In the genomic region with DNA sequence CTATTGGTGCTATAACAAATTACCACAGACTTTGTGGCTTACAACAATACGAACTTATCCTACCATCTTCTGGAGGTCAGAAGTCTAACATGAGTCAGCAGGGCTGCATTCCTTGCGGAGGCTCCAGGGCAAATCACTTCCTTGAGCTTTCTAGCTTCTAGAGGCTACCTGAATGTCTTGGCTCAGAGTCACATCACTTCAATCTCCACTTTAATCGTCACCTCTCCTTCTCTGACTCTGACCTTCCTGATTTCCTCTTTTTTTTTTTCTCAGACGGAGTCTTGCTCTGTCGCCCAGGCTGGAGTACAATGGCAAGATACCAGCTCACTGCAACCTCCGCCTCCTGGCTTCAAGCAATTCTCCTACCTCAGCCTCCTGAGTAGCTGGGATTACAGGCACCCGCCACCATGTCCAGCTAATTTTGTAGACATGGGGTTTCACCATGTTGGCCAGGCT, we compare ENCODE assay signal across 10 cellular contexts. TPM values are rescaled to one million over a fixed set of nuclear protein-coding genes. Genes with fewer than 3 reads are reported as not detected.
A peak's percentile ranks its signal among the peaks of the same experiment; 100 is the strongest.
DNase-seq lines count a peak whose midpoint lies in the region; ATAC-seq and TF ChIP-seq lines count a peak whose summit lies in the region.
"Had no signal": no experiment of that assay in that cellular context is flagged by ENCODE, and none has a peak within 500 bp of the region (broad histone marks: within the 10 kb centered on the region; RNA-seq: fewer than 3 reads in every experiment).

No MANE protein-coding gene starts in this region.

- H3K79me2 ChIP-seq in neural progenitor cell (ENCODE audit: low read depth): no peaks in the 10 kb centered on the region

- H3K36me3 ChIP-seq in Panc1 (ENCODE audit: control insufficient read depth, insufficient read depth, low read length): peaks cover 5% of the 10 kb centered on the region; the same call in 1 of the 2 replicates
- no peaks in the 10 kb centered on the region for H3K36me3 ChIP-seq in neural progenitor cell

- peaks cover 3% of the 10 kb centered on the region for H3K27me3 Mint-ChIP-seq in neural progenitor cell (ENCODE audit: insufficient read depth, low read depth)

- H3K27me3 ChIP-seq in Panc1 (ENCODE audit: control insufficient read depth, insufficient read depth, low read length): no peaks in the 10 kb centered on the region
- no peaks in the 10 kb centered on the region for H3K27me3 ChIP-seq in neural progenitor cell

- H3K4me2 ChIP-seq in neural progenitor cell: no peak overlapping the region

- in situ Hi-C loops in Panc1 (cut with HindIII; ENCODE audit: low pct_unique_long_range_greater_than_20kb, low sequenced_read_pairs): no loop called here

- no peak overlapping the region for H2AFZ ChIP-seq in neural progenitor cell (replicated peaks)

- no peak overlapping the region for H3K27ac Mint-ChIP-seq in neural progenitor cell

- H3K9me3 ChIP-seq in Panc1 (ENCODE audit: control insufficient read depth, insufficient read depth, low read depth, low read length): no peaks in the 10 kb centered on the region
- H3K9me3 ChIP-seq in neural progenitor cell (ENCODE audit: low read depth): no peaks in the 10 kb centered on the region

- POLR2A ChIA-PET in Panc1 (lab: Charles Lee): interaction anchor here (0.6 to 0.7 kb wide), 3 partner anchors 23 to 344 kb away, joined by 3 to 10 read pairs (median 5); no protein-coding TSS in a partner anchor

- TF ChIP-seq CTCF in Panc1 (IDR thresholded peaks at IDR 0.05): no peak
- TF ChIP-seq CTCF in epithelial cell of esophagus (IDR thresholded peaks at IDR 0.05; ENCODE audit: insufficient read depth, low read depth, low read length, missing control alignments): no peak
- TF ChIP-seq CTCF in neural progenitor cell (IDR thresholded peaks at IDR 0.05): no peak

- no peak overlapping the region for H3K9ac ChIP-seq in neural progenitor cell

- peaks cover 13% of the 10 kb centered on the region for H3F3A ChIP-seq in neural progenitor cell (ENCODE audit: low read depth)

- H3K4me3 ChIP-seq in Panc1 (ENCODE audit: low read depth in 2 of 2, low read length in 2 of 2) (no peak overlapping the region), epithelial cell of esophagus (ENCODE audit: low read length) (no peak overlapping the region), neural progenitor cell (no peak overlapping the region)
- H3K4me3 ChIP-seq: coronary artery had no signal

- ATAC-seq in Panc1 (peak; percentile 74), HG03135 (IDR thresholded peaks at IDR 0.05; ENCODE audit: unreplicated experiment) (no peak), HG02885 (IDR thresholded peaks at IDR 0.05; ENCODE audit: poor library complexity, unreplicated experiment) (no peak), HG03196 (IDR thresholded peaks at IDR 0.05; ENCODE audit: unreplicated experiment) (no peak)

- H3K27ac ChIP-seq in Panc1 (ENCODE audit: low read length) (peak overlapping the region; percentile 100), neural progenitor cell (no peak overlapping the region)
- H3K27ac ChIP-seq: coronary artery had no signal

- H3K9me3 Mint-ChIP-seq in neural progenitor cell: no peaks in the 10 kb centered on the region

- BruUV-seq in Panc1 (replicated peaks; lab: Mats Ljungman, UMichigan): no TSS peak

- H3K4me1 ChIP-seq in Panc1 (ENCODE audit: control insufficient read depth, insufficient read depth, low read length) (peaks cover 83% of the 10 kb centered on the region), neural progenitor cell (peaks cover 5% of the 10 kb centered on the region)

- intact Hi-C loops in Panc1 (cut with micrococcal nuclease; ENCODE audit: unreplicated experiment): loop anchor here (5.0 kb wide), 1 partner anchor 46 kb away; the partner anchor contains the start of genes ANAPC16 and ASCC1

- H3K4me1 Mint-ChIP-seq in neural progenitor cell: peaks cover 8% of the 10 kb centered on the region

- no peaks in the 10 kb centered on the region for H4K20me1 ChIP-seq in neural progenitor cell (ENCODE audit: low read depth)

- peak; percentile 78 for DNase-seq in ELF-1 (ENCODE audit: low read depth, low spot score)
- peak; percentile 80 for DNase-seq in Panc1 (ENCODE audit: low read depth, low spot score)
- DNase-seq in epithelial cell of esophagus (ENCODE audit: low read depth): peak; percentile 95
- peak; percentile 35 for DNase-seq in myocyte (ENCODE audit: low read depth)
- no peak for DNase-seq in neural progenitor cell (ENCODE audit: low spot score)
- DNase-seq: NCI-H2081 had no signal

- H3K4me3 Mint-ChIP-seq in neural progenitor cell: no peak overlapping the region

- CTCF ChIA-PET in Panc1 (lab: Charles Lee): no interaction called here

- peaks cover 10% of the 10 kb centered on the region for H3K36me3 Mint-ChIP-seq in neural progenitor cell

RNA-seq across cellular contexts. Expression of gene ANAPC16, which starts 44.6 kb away (rescaled TPM):
- total RNA-seq in Panc1 (2021; ENCODE audit: unreplicated experiment) (110 TPM), myocyte (61.4 and 66.3 TPM in 2 replicates), neural progenitor cell (ENCODE audit: low replicate concordance) (130 and 217 TPM in 2 replicates)
- 77.2 TPM for polyA plus RNA-seq in Panc1 (2012; ENCODE audit: insufficient read length)
- 63.9 TPM for polyA plus RNA-seq in myocyte (2012)

RNA-seq across cellular contexts. Expression of gene ASCC1, which starts 44.9 kb away (rescaled TPM):
- total RNA-seq in Panc1 (2021; ENCODE audit: unreplicated experiment): 114 TPM
- 72.9 TPM for polyA plus RNA-seq in Panc1 (2012; ENCODE audit: insufficient read length)
- total RNA-seq in myocyte: 37.1 and 43.2 TPM in 2 replicates
- 31.1 TPM for polyA plus RNA-seq in myocyte (2012)
- 41.8 and 49.5 TPM in 2 replicates for total RNA-seq in neural progenitor cell (ENCODE audit: low replicate concordance)
